Comparison of ENCODE assay signal across 19 cellular contexts in genomic region chrX:25191403-25191802, GRCh38.
DNase-seq lines count a peak whose midpoint lies in the region; ATAC-seq, FAIRE-seq and TF ChIP-seq lines count a peak whose summit lies in the region.
"Had no signal": no experiment of that assay in that cellular context is flagged by ENCODE, and none has a peak within 500 bp of the region (broad histone marks: within the 10 kb centered on the region; RNA-seq: fewer than 3 reads in every experiment).

No MANE protein-coding gene starts in this region.

- H3K4me1 Mint-ChIP-seq in MCF 10A (ENCODE audit: insufficient read depth, unreplicated experiment) = no peaks in the 10 kb centered on the region
- H3K4me1 Mint-ChIP-seq: IgD-negative memory B cell; memory B cell; stimulated activated effector memory CD8-positive, alpha-beta T cell treated with anti-CD3 and anti-CD28 coated beads, Interleukin-12 subunit alpha, Interleukin-12 subunit beta, amount 100 ng/mL, for 72 hours had no signal

- H3K36me3 ChIP-seq in breast epithelium (no peaks in the 10 kb centered on the region), brain microvascular endothelial cell (replicated peaks) (no peaks in the 10 kb centered on the region)
- H3K36me3 ChIP-seq: adrenal gland, neutrophil, upper lobe of left lung had no signal

- CTCF ChIA-PET in MCF 10A (lab: Yijun Ruan, JAX) = interaction anchor here (0.6 to 0.8 kb wide), 5 partner anchors 13 to 411 kb away, joined by 3 to 4 read pairs (median 3); no protein-coding TSS in a partner anchor

- TF ChIP-seq CTCF in MCF 10A (IDR thresholded peaks at IDR 0.05; ENCODE audit: unreplicated experiment) (no peak), breast epithelium (IDR thresholded peaks at IDR 0.05) (no peak), LNCaP clone FGC (IDR thresholded peaks at IDR 0.05; ENCODE audit: control insufficient read depth, extremely low read depth, insufficient read depth) (peak; percentile 13; the same call in 1 of the 2 replicates), brain microvascular endothelial cell (IDR thresholded peaks at IDR 0.05; ENCODE audit: low read depth, low read length, missing control alignments) (peak; percentile 14)

- H3K27ac Mint-ChIP-seq in MCF 10A (ENCODE audit: low read depth, unreplicated experiment) = no peak overlapping the region
- H3K27ac Mint-ChIP-seq: activated CD4-positive, alpha-beta memory T cell treated with anti-CD3 and anti-CD28 coated beads for 36 hours; IgD-negative memory B cell; memory B cell; stimulated activated effector memory CD8-positive, alpha-beta T cell treated with anti-CD3 and anti-CD28 coated beads, Interleukin-12 subunit alpha, Interleukin-12 subunit beta, amount 100 ng/mL, for 72 hours had no signal

- in situ Hi-C loops in brain microvascular endothelial cell (cut with HindIII; ENCODE audit: low pct_ligation_motif_present, low sequenced_read_pairs) = no loop called here

- H3K4me3 ChIP-seq in breast epithelium = no peak overlapping the region
- H3K4me3 ChIP-seq in LNCaP clone FGC (ENCODE audit: low read depth, low read length) = no peak overlapping the region
- no peak overlapping the region for H3K4me3 ChIP-seq in brain microvascular endothelial cell (ENCODE audit: low read depth, low read length)
- H3K4me3 ChIP-seq: adrenal gland, skin epidermis, upper lobe of left lung had no signal

- H3K27ac ChIP-seq in breast epithelium (no peak overlapping the region), brain microvascular endothelial cell (no peak overlapping the region)
- H3K27ac ChIP-seq: adrenal gland, neutrophil, skin epidermis, upper lobe of left lung had no signal

- TF ChIP-seq POLR2A in breast epithelium (IDR thresholded peaks at IDR 0.05) = no peak

- H3K4me1 ChIP-seq in breast epithelium = no peaks in the 10 kb centered on the region
- H3K4me1 ChIP-seq: adrenal gland, upper lobe of left lung had no signal

- H3K27me3 ChIP-seq in breast epithelium = peaks cover 0 to 21% of the 10 kb centered on the region in 2 donors
- no peaks in the 10 kb centered on the region for H3K27me3 ChIP-seq in brain microvascular endothelial cell (replicated peaks)
- H3K27me3 ChIP-seq: neutrophil, upper lobe of left lung had no signal

- POLR2A ChIA-PET in MCF 10A (lab: Yijun Ruan, JAX) = no interaction called here

- FAIRE-seq in urothelium cell line (lab: Jason Lieb, UNC) = no peak
- FAIRE-seq: endothelial cell of umbilical vein had no signal

- no TSS peak for BruUV-seq in MCF 10A (replicated peaks; lab: Mats Ljungman, UMichigan)

- peaks cover 13% of the 10 kb centered on the region for H3K9me3 Mint-ChIP-seq in MCF 10A (ENCODE audit: unreplicated experiment)

- ATAC-seq in HG03460 (IDR thresholded peaks at IDR 0.05; ENCODE audit: unreplicated experiment) = no peak
- ATAC-seq: stimulated activated effector memory CD8-positive, alpha-beta T cell treated with anti-CD3 and anti-CD28 coated beads, Interleukin-12 subunit alpha, Interleukin-12 subunit beta, amount 100 ng/mL, for 72 hours had no signal

- H3K4me3 Mint-ChIP-seq in MCF 10A (ENCODE audit: unreplicated experiment) = no peak overlapping the region
- H3K4me3 Mint-ChIP-seq: activated CD4-positive, alpha-beta memory T cell treated with anti-CD3 and anti-CD28 coated beads for 36 hours; IgD-negative memory B cell; memory B cell; stimulated activated effector memory CD8-positive, alpha-beta T cell treated with anti-CD3 and anti-CD28 coated beads, Interleukin-12 subunit alpha, Interleukin-12 subunit beta, amount 100 ng/mL, for 72 hours had no signal

- no peaks in the 10 kb centered on the region for H3K27me3 Mint-ChIP-seq in MCF 10A (ENCODE audit: insufficient read depth, unreplicated experiment)
- H3K27me3 Mint-ChIP-seq: activated CD4-positive, alpha-beta memory T cell treated with anti-CD3 and anti-CD28 coated beads for 36 hours; IgD-negative memory B cell; memory B cell had no signal

- H3K36me3 Mint-ChIP-seq in MCF 10A (ENCODE audit: insufficient read depth, unreplicated experiment) = no peaks in the 10 kb centered on the region
- H3K36me3 Mint-ChIP-seq: activated CD4-positive, alpha-beta memory T cell treated with anti-CD3 and anti-CD28 coated beads for 36 hours; IgD-negative memory B cell; memory B cell; stimulated activated effector memory CD8-positive, alpha-beta T cell treated with anti-CD3 and anti-CD28 coated beads, Interleukin-12 subunit alpha, Interleukin-12 subunit beta, amount 100 ng/mL, for 72 hours had no signal

- peaks cover 0 to 8% of the 10 kb centered on the region in 2 donors for H3K9me3 ChIP-seq in breast epithelium
- H3K9me3 ChIP-seq: adrenal gland, neutrophil, upper lobe of left lung had no signal

- DNase-seq in MCF 10A (ENCODE audit: unreplicated experiment) (peak; percentile 4), breast epithelium (ENCODE audit: low spot score in 2 of 2) (no peak), LNCaP clone FGC (ENCODE audit: low read depth) (no peak), brain microvascular endothelial cell (no peak), urothelium cell line (ENCODE audit: low spot score) (peak; percentile 1), pons (ENCODE audit: low spot score) (no peak), OCI-M1 (lab: John Stamatoyannopoulos, UW) (no peak)
- DNase-seq: activated CD4-positive, alpha-beta memory T cell treated with anti-CD3 and anti-CD28 coated beads for 36 hours; adrenal gland; GOT3; NCI-H2029; upper lobe of left lung had no signal

- intact Hi-C loops in MCF 10A (cut with micrococcal nuclease) = no loop called here
- intact Hi-C loops in breast epithelium (cut with DNase I; ENCODE audit: low total_unique reads) = no loop called here

Comparison
In these comparisons a context has a peak if more than half of its experiments do, and no peak if none do; other contexts are left out.
1. DNase-seq: peak in MCF 10A (single experiment) and urothelium cell line (single experiment); none in breast epithelium (0 of 2), LNCaP clone FGC (single experiment), brain microvascular endothelial cell (single experiment), pons (single experiment) and OCI-M1 (single experiment).
2. CTCF ChIP-seq: peak in LNCaP clone FGC (single experiment) and brain microvascular endothelial cell (single experiment); none in MCF 10A (single experiment) and breast epithelium (0 of 3).